In genomic region chr15:48910554-48910953, GRCh38 we compare ENCODE assay signal across 1 cellular context. TPM values are rescaled to one million over a fixed set of nuclear protein-coding genes. Genes with fewer than 3 reads are reported as not detected.
"Had no signal": no experiment of that assay in that cellular context is flagged by ENCODE, and none has a peak within 500 bp of the region (broad histone marks: within the 10 kb centered on the region; RNA-seq: fewer than 3 reads in every experiment).

No MANE protein-coding gene starts in this region.

RNA-seq across cellular contexts. Expression of gene SHC4, which starts 53.2 kb away (rescaled TPM):
- total RNA-seq: G401 had no signal
